Comparison of ENCODE assay signal across 9 cellular contexts in genomic region chr21:42466700-42467612, GRCh38. TPM values are rescaled to one million over a fixed set of nuclear protein-coding genes. Genes with fewer than 3 reads are reported as not detected.
DNase-seq lines count a peak whose midpoint lies in the region; ATAC-seq lines count a peak whose summit lies in the region.
"Had no signal": no experiment of that assay in that cellular context is flagged by ENCODE, and none has a peak within 500 bp of the region (broad histone marks: within the 10 kb centered on the region; RNA-seq: fewer than 3 reads in every experiment).

No MANE protein-coding gene starts in this region.

- H3K4me1 ChIP-seq in adipocyte (ENCODE audit: control insufficient read depth, insufficient read depth, low read length) = peaks cover 7% of the 10 kb centered on the region

- no peak for ATAC-seq in GM18907 (IDR thresholded peaks at IDR 0.05; ENCODE audit: unreplicated experiment)

- no peaks in the 10 kb centered on the region for H3K36me3 ChIP-seq in adipocyte (ENCODE audit: control insufficient read depth, insufficient read depth, low read length, severe bottlenecking)

- DNase-seq in NCI-H2227 (lab: John Stamatoyannopoulos, UW; ENCODE audit: unreplicated experiment) (peak; percentile 6), NCI-H2227 treated with DMSO at 0.1 percent for 48 hours (lab: John Stamatoyannopoulos, UW) (no peak), M059J (ENCODE audit: low read depth) (peak; percentile 85), adipocyte (ENCODE audit: low read depth) (peak; percentile 10), left kidney (ENCODE audit: low read depth, low spot score) (peak; percentile 56), activated gamma-delta T cell (lab: John Stamatoyannopoulos, UW) (no peak)
- DNase-seq in stimulated activated CD4-positive, alpha-beta T cell treated with anti-CD3 and anti-CD28 coated beads, Interleukin-15, amount 100 ng/mL, for 24 hours = no peak
- DNase-seq: naive B cell had no signal

- peaks cover 33% of the 10 kb centered on the region for H3K27me3 ChIP-seq in adipocyte (replicated peaks; ENCODE audit: control insufficient read depth, insufficient read depth, low read length)

- H3K9ac ChIP-seq in adipocyte (ENCODE audit: low read length) = no peak overlapping the region

- no peak overlapping the region for H3K4me3 ChIP-seq in adipocyte (ENCODE audit: low read length)

- no peaks in the 10 kb centered on the region for H3K9me3 ChIP-seq in adipocyte (ENCODE audit: control insufficient read depth, low read length)

RNA-seq across cellular contexts. Expression of gene RSPH1, which starts 29.1 kb away (rescaled TPM):
- total RNA-seq in M059J (2014; rRNA removed; shearing (Covaris generic)) = not detected in 2 replicates

RNA-seq across cellular contexts. Expression of gene SLC37A1, which starts 46.7 kb away (rescaled TPM):
- 1.3 and 1.7 TPM in 2 replicates for total RNA-seq in M059J (2014; rRNA removed; shearing (Covaris generic))

Comparison
In these comparisons a context has a peak if more than half of its experiments do, and no peak if none do; other contexts are left out.
1. DNase-seq: peak in NCI-H2227 (single experiment), M059J (single experiment), adipocyte (single experiment) and left kidney (single experiment); none in NCI-H2227 treated with DMSO at 0.1 percent for 48 hours (single experiment), activated gamma-delta T cell (single experiment) and stimulated activated CD4-positive, alpha-beta T cell treated with anti-CD3 and anti-CD28 coated beads, Interleukin-15, amount 100 ng/mL, for 24 hours (single experiment).